Comparison of ENCODE assay signal across 15 cellular contexts in the genomic region with DNA sequence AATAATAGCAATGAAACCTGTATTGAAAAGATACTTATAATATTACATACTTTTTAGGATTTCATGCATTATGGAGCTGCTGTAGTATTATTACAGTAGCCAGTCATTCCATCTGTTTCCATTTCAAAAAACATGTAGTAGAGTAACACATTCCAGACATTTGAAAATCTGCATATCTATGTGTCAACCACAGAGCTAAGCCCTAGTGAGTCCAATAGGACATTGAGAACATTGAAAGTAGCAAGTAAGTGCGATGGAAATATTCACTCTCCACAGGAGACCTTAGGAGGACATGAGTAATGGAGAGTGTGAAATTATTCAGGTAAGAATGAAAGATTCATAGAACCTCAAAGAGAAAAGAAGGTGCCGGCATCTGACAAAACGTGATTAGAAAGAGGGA. TPM values are rescaled to one million over a fixed set of nuclear protein-coding genes. Genes with fewer than 3 reads are reported as not detected.
"Had no signal": no experiment of that assay in that cellular context is flagged by ENCODE, and none has a peak within 500 bp of the region (broad histone marks: within the 10 kb centered on the region; RNA-seq: fewer than 3 reads in every experiment).

No MANE protein-coding gene starts in this region.

- H3K4me1 ChIP-seq: lower lobe of right lung, testis, vagina had no signal

- H3K9me3 ChIP-seq: lower lobe of right lung, testis, vagina had no signal

- DNase-seq: activated CD4-positive, alpha-beta memory T cell treated with anti-CD3 and anti-CD28 coated beads, Interleukin-2, amount 10 ng/mL, durations not matched to agents 7 days and 5 days; activated CD4-positive, alpha-beta T cell treated with anti-CD3 and anti-CD28 coated beads for 48 hours; activated T-cell treated with anti-CD3 and anti-CD28 coated beads for 4 hours; aorta; foreskin keratinocyte; lower lobe of right lung; naive thymus-derived CD8-positive, alpha-beta T cell; stimulated activated CD4-positive, alpha-beta T cell treated with anti-CD3 and anti-CD28 coated beads, Interleukin-12 subunit alpha, Interleukin-12 subunit beta, amount 100 ng/mL, for 4 hours; T-helper 1 cell; testis had no signal

- H3K27ac Mint-ChIP-seq: activated CD4-positive, alpha-beta memory T cell treated with anti-CD3 and anti-CD28 coated beads, Interleukin-2, amount 10 ng/mL, durations not matched to agents 7 days and 5 days; brain; naive thymus-derived CD8-positive, alpha-beta T cell; progenitor cell of endocrine pancreas; type B pancreatic cell had no signal

- H3K4me3 Mint-ChIP-seq: activated CD4-positive, alpha-beta memory T cell treated with anti-CD3 and anti-CD28 coated beads, Interleukin-2, amount 10 ng/mL, durations not matched to agents 7 days and 5 days; brain; naive thymus-derived CD8-positive, alpha-beta T cell; type B pancreatic cell had no signal

- H3K27me3 ChIP-seq: foreskin keratinocyte, testis, vagina had no signal

- H3K27ac ChIP-seq: foreskin keratinocyte, lower lobe of right lung, testis, vagina had no signal

- ATAC-seq: foreskin keratinocyte; left lobe of liver; lower lobe of right lung; naive thymus-derived CD8-positive, alpha-beta T cell had no signal

- H3K4me3 ChIP-seq: lower lobe of right lung, testis, vagina had no signal

- H3K27me3 Mint-ChIP-seq: activated CD4-positive, alpha-beta memory T cell treated with anti-CD3 and anti-CD28 coated beads, Interleukin-2, amount 10 ng/mL, durations not matched to agents 7 days and 5 days; brain; naive thymus-derived CD8-positive, alpha-beta T cell; progenitor cell of endocrine pancreas; type B pancreatic cell had no signal

- H3K9me3 Mint-ChIP-seq: activated CD4-positive, alpha-beta memory T cell treated with anti-CD3 and anti-CD28 coated beads, Interleukin-2, amount 10 ng/mL, durations not matched to agents 7 days and 5 days; brain; naive thymus-derived CD8-positive, alpha-beta T cell; type B pancreatic cell had no signal

- H3K4me1 Mint-ChIP-seq: activated CD4-positive, alpha-beta memory T cell treated with anti-CD3 and anti-CD28 coated beads, Interleukin-2, amount 10 ng/mL, durations not matched to agents 7 days and 5 days; brain had no signal

RNA-seq across cellular contexts. Expression of a gene that starts 29.3 kb away (rescaled TPM):
- total RNA-seq: activated CD4-positive, alpha-beta memory T cell treated with anti-CD3 and anti-CD28 coated beads, Interleukin-2, amount 10 ng/mL, durations not matched to agents 7 days and 5 days; naive thymus-derived CD8-positive, alpha-beta T cell had no signal
- polyA plus RNA-seq: naive thymus-derived CD8-positive, alpha-beta T cell had no signal
